ENCODE assay signal across 26 cellular contexts in genomic region chr6:142744836-142745235, GRCh38.
A peak's percentile ranks its signal among the peaks of the same experiment; 100 is the strongest.
DNase-seq lines count a peak whose midpoint lies in the region; ATAC-seq and TF ChIP-seq lines count a peak whose summit lies in the region.
"Had no signal": no experiment of that assay in that cellular context is flagged by ENCODE, and none has a peak within 500 bp of the region (broad histone marks: within the 10 kb centered on the region; RNA-seq: fewer than 3 reads in every experiment).

No MANE protein-coding gene starts in this region.

- TF ChIP-seq EP300 in neural cell (conservative IDR thresholded peaks at IDR 0.05; ENCODE audit: poor library complexity, severe bottlenecking), result peak; percentile 45

- no peaks in the 10 kb centered on the region for H4K20me1 ChIP-seq in neural cell (ENCODE audit: insufficient read depth)
- H4K20me1 ChIP-seq: BLaER1 treated with 17β-estradiol and CSF1 and Interleukin-3, amounts not matched to agents 10 nM and 100 nM had no signal

- no peaks in the 10 kb centered on the region for H3K9me2 ChIP-seq in neural cell (ENCODE audit: insufficient read depth, low read length)

- H3K4me3 ChIP-seq in epithelial cell of esophagus (ENCODE audit: low read length) (no peak overlapping the region), neural cell (ENCODE audit: low read length) (no peak overlapping the region)
- H3K4me3 ChIP-seq: BLaER1 treated with 17β-estradiol and CSF1 and Interleukin-3, amounts not matched to agents 10 nM and 100 nM; spleen; upper lobe of right lung had no signal

- no peak overlapping the region for H3K27ac ChIP-seq in neural cell (ENCODE audit: low read length)
- H3K27ac ChIP-seq: BLaER1 treated with 17β-estradiol and CSF1 and Interleukin-3, amounts not matched to agents 10 nM and 100 nM; HL-60; spleen; upper lobe of right lung had no signal

- ATAC-seq in GM19023 (IDR thresholded peaks at IDR 0.05; ENCODE audit: unreplicated experiment), result no peak
- ATAC-seq: activated T-helper 17 cell treated with anti-CD3 and anti-CD28 coated beads, Interleukin-2, amount 50 U/mL, for 72 hours; effector memory CD8-positive, alpha-beta T cell; stimulated activated memory B cell treated with anti-CD40 and anti-IgM and Interleukin-4, amounts not matched to agents 10 μg/mL and 1 μg/mL and 100 μg/mL, for 72 hours; upper lobe of right lung had no signal

- no peaks in the 10 kb centered on the region for H3F3A ChIP-seq in neural cell (ENCODE audit: insufficient read depth, low read length, poor library complexity, severe bottlenecking)

- TF ChIP-seq CTCF in epithelial cell of esophagus (IDR thresholded peaks at IDR 0.05; ENCODE audit: insufficient read depth, low read depth, low read length, missing control alignments) (no peak), neural cell (IDR thresholded peaks at IDR 0.05; ENCODE audit: poor library complexity, severe bottlenecking) (no peak)

- no peaks in the 10 kb centered on the region for H3K79me2 ChIP-seq in neural cell (replicated peaks; ENCODE audit: insufficient read depth, low read length)

- no peaks in the 10 kb centered on the region for H3K9me3 ChIP-seq in neural cell (ENCODE audit: low read length)
- H3K9me3 ChIP-seq: BLaER1 treated with 17β-estradiol and CSF1 and Interleukin-3, amounts not matched to agents 10 nM and 100 nM; Caco-2; spleen; upper lobe of right lung had no signal

- TF ChIP-seq RAD21 in neural cell (conservative IDR thresholded peaks at IDR 0.05), result no peak

- H3K27me3 ChIP-seq in neural cell (ENCODE audit: insufficient read depth, low read depth, low read length), result no peaks in the 10 kb centered on the region
- H3K27me3 ChIP-seq: BLaER1 treated with 17β-estradiol and CSF1 and Interleukin-3, amounts not matched to agents 10 nM and 100 nM; spleen; upper lobe of right lung had no signal

- intact Hi-C loops in cardiac septum (cut with DNase I), result no loop called here

- H2AFZ ChIP-seq in neural cell (ENCODE audit: low read depth, low read length), result no peak overlapping the region

- peak; percentile 54 for DNase-seq in EL
- peak; percentile 65 for DNase-seq in NCI-H226
- DNase-seq in epithelial cell of esophagus (ENCODE audit: low read depth), result peak; percentile 74
- no peak for DNase-seq in cardiac septum (ENCODE audit: low spot score)
- no peak for DNase-seq in NCI-H1105 (lab: John Stamatoyannopoulos, UW)
- DNase-seq in cerebellar nuclear complex (lab: John Stamatoyannopoulos, UW), result no peak
- DNase-seq: activated B cell treated with CpG ODN at 0.5 μM for 24 hours; activated CD8-positive, alpha-beta memory T cell treated with anti-CD3 and anti-CD28 coated beads, Interleukin-2, amount 50 U/mL, for 4 hours; Caco-2; DMS79 treated with DMSO at 0.1 percent for 48 hours; effector memory CD8-positive, alpha-beta T cell; NCI-H1105 treated with DMSO at 0.1 percent for 48 hours; NCI-H2081; occipital lobe; OCI-M1; SHP77; spleen; stimulated activated CD4-positive, alpha-beta T cell treated with anti-CD3 and anti-CD28 coated beads, Interleukin-2, amount 100 ng/mL, for 48 hours; T-helper 9 cell; upper lobe of right lung had no signal

- H3K36me3 ChIP-seq in neural cell (ENCODE audit: insufficient read depth, low read length), result no peaks in the 10 kb centered on the region
- H3K36me3 ChIP-seq: BLaER1 treated with 17β-estradiol and CSF1 and Interleukin-3, amounts not matched to agents 10 nM and 100 nM; spleen; upper lobe of right lung had no signal

- H3K9ac ChIP-seq in neural cell (ENCODE audit: low read length), result no peak overlapping the region
- H3K9ac ChIP-seq: BLaER1 treated with 17β-estradiol and CSF1 and Interleukin-3, amounts not matched to agents 10 nM and 100 nM had no signal

- no peak overlapping the region for H3K4me2 ChIP-seq in neural cell (ENCODE audit: low read length)
- H3K4me2 ChIP-seq: BLaER1 treated with 17β-estradiol and CSF1 and Interleukin-3, amounts not matched to agents 10 nM and 100 nM had no signal

TF ChIP-seq in neural cell, 6 proteins besides CTCF, POLR2A, EP300 and RAD21:
- TF ChIP-seq TAF1 (IDR thresholded peaks at IDR 0.05; ENCODE audit: low read depth), result no peak
- no peak for TF ChIP-seq MXI1 (conservative IDR thresholded peaks at IDR 0.05; ENCODE audit: poor library complexity, severe bottlenecking)
- no peak for TF ChIP-seq REST (IDR thresholded peaks at IDR 0.05; ENCODE audit: borderline replicate concordance)
- peak; percentile 29 for TF ChIP-seq POLR2AphosphoS5 (IDR thresholded peaks at IDR 0.05)
- no peak for TF ChIP-seq SMC3 (conservative IDR thresholded peaks at IDR 0.05; ENCODE audit: poor library complexity)
- TF ChIP-seq EZH2 (IDR thresholded peaks at IDR 0.05; ENCODE audit: borderline replicate concordance, insufficient read depth, low read length, poor library complexity, severe bottlenecking), result no peak
TF ChIP-seq in neural cell: peak in this region for 1.

Comparison
In these comparisons a context has a peak if more than half of its experiments do, and no peak if none do; other contexts are left out.
1. DNase-seq: peak in EL (single experiment), NCI-H226 (single experiment) and epithelial cell of esophagus (single experiment); none in cardiac septum (single experiment), NCI-H1105 (single experiment) and cerebellar nuclear complex (0 of 2).